ENCODE assay signal across 14 cellular contexts in genomic region chr4:26406346-26406975, GRCh38.
DNase-seq lines count a peak whose midpoint lies in the region; ATAC-seq, FAIRE-seq and TF ChIP-seq lines count a peak whose summit lies in the region.
"Had no signal": no experiment of that assay in that cellular context is flagged by ENCODE, and none has a peak within 500 bp of the region (broad histone marks: within the 10 kb centered on the region; RNA-seq: fewer than 3 reads in every experiment).

No MANE protein-coding gene starts in this region.

- no peaks in the 10 kb centered on the region for H3K27me3 ChIP-seq in A673 (replicated peaks; ENCODE audit: insufficient read depth, low read depth, low read length, poor library complexity)
- H3K27me3 ChIP-seq in OCI-LY3 (ENCODE audit: low read depth, low read length) = no peaks in the 10 kb centered on the region
- H3K27me3 ChIP-seq in endothelial cell of umbilical vein (ENCODE audit: control insufficient read depth in 2 of 2, insufficient read depth in 2 of 2, low read length in 2 of 2) = no peaks in the 10 kb centered on the region
- H3K27me3 ChIP-seq: adrenal gland, dorsolateral prefrontal cortex had no signal

- H3K4me3 ChIP-seq in A673 (ENCODE audit: low read depth, low read length, poor library complexity, severe bottlenecking) (no peak overlapping the region), OCI-LY3 (ENCODE audit: low read length) (no peak overlapping the region), endothelial cell of umbilical vein (replicated peaks in 1 of 3; ENCODE audit: insufficient read depth in 1 of 3, low read depth in 1 of 3, low read length in 3 of 3) (no peak overlapping the region)
- H3K4me3 ChIP-seq: adrenal gland, dorsolateral prefrontal cortex had no signal

- H3K4me2 ChIP-seq in OCI-LY3 (ENCODE audit: low read length) (no peak overlapping the region), endothelial cell of umbilical vein (ENCODE audit: insufficient read depth, low read length) (no peak overlapping the region)

- no peak for FAIRE-seq in endothelial cell of umbilical vein (lab: Jason Lieb, UNC)

- H3K27ac ChIP-seq in A673 (ENCODE audit: low read depth, low read length, poor library complexity, severe bottlenecking) (no peak overlapping the region), OCI-LY3 (ENCODE audit: low read length) (peak overlapping the region; percentile 8; the same call in 1 of the 2 replicates), endothelial cell of umbilical vein (ENCODE audit: insufficient read depth, low read depth, low read length) (no peak overlapping the region)
- H3K27ac ChIP-seq: adrenal gland had no signal

- H3K79me2 ChIP-seq in OCI-LY3 (ENCODE audit: low read length) (peaks cover 23% of the 10 kb centered on the region; the same call in 1 of the 2 replicates), endothelial cell of umbilical vein (ENCODE audit: control insufficient read depth, insufficient read depth, low read length) (peaks cover 2% of the 10 kb centered on the region)

- H3K9me3 ChIP-seq in A673 (ENCODE audit: low read depth, low read length, poor library complexity, severe bottlenecking) (peaks cover 16% of the 10 kb centered on the region), OCI-LY3 (ENCODE audit: insufficient read depth, low read length) (peaks cover 19% of the 10 kb centered on the region; the same call in 1 of the 2 replicates), endothelial cell of umbilical vein (replicated peaks; ENCODE audit: control insufficient read depth, insufficient read depth, low read length) (peaks cover 7% of the 10 kb centered on the region)

- dilution Hi-C loops in endothelial cell of umbilical vein (cut with MboI; ENCODE audit: extremely low pct_ligation_motif_present, low sequenced_read_pairs) = no loop called here

- BruUV-seq in A673 (replicated peaks; lab: Mats Ljungman, UMichigan) (no TSS peak), endothelial cell of umbilical vein (replicated peaks; lab: Mats Ljungman, UMichigan) (no TSS peak)

- no peak for TF ChIP-seq POLR2A in endothelial cell of umbilical vein (IDR thresholded peaks at IDR 0.05; ENCODE audit: low read depth, low read length)

- CTCF ChIA-PET in A673 (lab: Charles Lee) = no interaction called here
- CTCF ChIA-PET in endothelial cell of umbilical vein (lab: Charles Lee) = interaction anchor here (1.3 to 8.7 kb wide), 3 partner anchors 10 to 325 kb away, joined by 5 to 259 read pairs (median 8); no protein-coding TSS in a partner anchor

- H3K9me1 ChIP-seq in endothelial cell of umbilical vein (replicated peaks; ENCODE audit: control insufficient read depth, extremely low read depth, insufficient read depth, low read length) = no peaks in the 10 kb centered on the region

- H3K36me3 ChIP-seq in A673 (ENCODE audit: insufficient read depth, low read length, poor library complexity, severe bottlenecking) (peaks cover 15% of the 10 kb centered on the region), OCI-LY3 (replicated peaks; ENCODE audit: low read depth, low read length) (peaks cover 59% of the 10 kb centered on the region), endothelial cell of umbilical vein (ENCODE audit: control insufficient read depth in 2 of 2, extremely low read depth in 1 of 2, insufficient read depth in 2 of 2, low read length in 2 of 2) (no peaks in the 10 kb centered on the region)
- H3K36me3 ChIP-seq: adrenal gland had no signal

- H3K4me1 ChIP-seq in A673 (ENCODE audit: insufficient read depth, low read length, poor library complexity, severe bottlenecking) (no peaks in the 10 kb centered on the region), OCI-LY3 (ENCODE audit: low read length) (peaks cover 22% of the 10 kb centered on the region), endothelial cell of umbilical vein (ENCODE audit: control insufficient read depth, extremely low read depth, insufficient read depth, low read length) (no peaks in the 10 kb centered on the region)
- H3K4me1 ChIP-seq: adrenal gland had no signal

- peak; percentile 19 for DNase-seq in A673 (ENCODE audit: low spot score)
- peak; percentile 19 for DNase-seq in EH (ENCODE audit: low read depth)
- peak; percentile 4 for DNase-seq in endothelial cell of umbilical vein (ENCODE audit: low read depth, low spot score)
- DNase-seq in NCI-H1048 (lab: John Stamatoyannopoulos, UW) = no peak
- no peak for DNase-seq in AML-193 (lab: John Stamatoyannopoulos, UW)
- DNase-seq in iPS-NIHi11 (ENCODE audit: low spot score) = no peak
- DNase-seq: activated CD4-positive, alpha-beta T cell treated with anti-CD3 and anti-CD28 coated beads, Interleukin-2, amount 50 U/mL, for 48 hours; adrenal gland; CD8-positive, alpha-beta T cell; dorsolateral prefrontal cortex; left colon; T-cell had no signal

- H3K9ac ChIP-seq in OCI-LY3 (ENCODE audit: low read length) (no peak overlapping the region), endothelial cell of umbilical vein (replicated peaks; ENCODE audit: extremely low read depth, insufficient read depth, low read length) (no peak overlapping the region)

- intact Hi-C loops in A673 (cut with micrococcal nuclease; ENCODE audit: unreplicated experiment) (no loop called here), endothelial cell of umbilical vein (cut with micrococcal nuclease) (no loop called here)

- ATAC-seq in GM19463 (IDR thresholded peaks at IDR 0.05; ENCODE audit: unreplicated experiment) = no peak
- ATAC-seq: CD8-positive, alpha-beta T cell; left colon; T-cell had no signal

- H2AFZ ChIP-seq in OCI-LY3 (ENCODE audit: low read depth, low read length) (no peak overlapping the region), endothelial cell of umbilical vein (ENCODE audit: low read depth, low read length) (no peak overlapping the region)

- TF ChIP-seq CTCF in A673 (conservative IDR thresholded peaks at IDR 0.05; ENCODE audit: low read depth, low read length) (no peak), OCI-LY3 (IDR thresholded peaks at IDR 0.05; ENCODE audit: low read depth, low read length) (no peak), endothelial cell of umbilical vein (IDR thresholded peaks at IDR 0.05; ENCODE audit: extremely low read depth in 1 of 2, insufficient read depth in 1 of 2, low read depth in 1 of 2, low read length in 2 of 2) (no peak)

- H4K20me1 ChIP-seq in OCI-LY3 (ENCODE audit: insufficient read depth, low read length) (peaks cover 53% of the 10 kb centered on the region), endothelial cell of umbilical vein (replicated peaks; ENCODE audit: control insufficient read depth, extremely low read depth, insufficient read depth, low read length) (no peaks in the 10 kb centered on the region)

- POLR2A ChIA-PET in A673 (lab: Charles Lee; ENCODE audit: low non-redundant PET) = no interaction called here
- POLR2A ChIA-PET in endothelial cell of umbilical vein (lab: Charles Lee) = no interaction called here

TF ChIP-seq in endothelial cell of umbilical vein, 7 proteins besides CTCF, POLR2A, EP300 and RAD21:
- TF ChIP-seq GATA2 (IDR thresholded peaks at IDR 0.05; ENCODE audit: insufficient read depth, insufficient read length, low read depth, low read length) (no peak), FOS (IDR thresholded peaks at IDR 0.05; ENCODE audit: borderline replicate concordance, insufficient read depth, low read length) (no peak), MAX (IDR thresholded peaks at IDR 0.05; ENCODE audit: insufficient read depth, insufficient read length) (no peak), JUN (IDR thresholded peaks at IDR 0.05; ENCODE audit: borderline replicate concordance, insufficient read depth, insufficient read length, low read depth) (no peak), POLR2AphosphoS5 (IDR thresholded peaks at IDR 0.05; ENCODE audit: insufficient read depth, low read depth, low read length) (no peak), MYC (IDR thresholded peaks at IDR 0.05; ENCODE audit: low read depth, low read length) (no peak), EZH2 (IDR thresholded peaks at IDR 0.05; ENCODE audit: borderline replicate concordance, low read depth, low read length, severe bottlenecking) (no peak)

Comparison
In these comparisons a context has a peak if more than half of its experiments do, and no peak if none do; other contexts are left out.
1. DNase-seq: peak in A673 (single experiment), EH (single experiment) and endothelial cell of umbilical vein (single experiment); none in NCI-H1048 (single experiment), AML-193 (0 of 2) and iPS-NIHi11 (single experiment).